ENCODE assay signal across 17 cellular contexts in genomic region chr9:75461188-75461587, GRCh38.
DNase-seq lines count a peak whose midpoint lies in the region; ATAC-seq lines count a peak whose summit lies in the region.
"Had no signal": no experiment of that assay in that cellular context is flagged by ENCODE, and none has a peak within 500 bp of the region (broad histone marks: within the 10 kb centered on the region; RNA-seq: fewer than 3 reads in every experiment).

No MANE protein-coding gene starts in this region.

- no peaks in the 10 kb centered on the region for H3K36me3 ChIP-seq in iPS-20b (ENCODE audit: insufficient read depth, low read depth, low read length)
- H3K36me3 ChIP-seq: BLaER1, HAP-1 had no signal

- H3K4me3 ChIP-seq in iPS-20b (ENCODE audit: low read length) (no peak overlapping the region), right cardiac atrium (ENCODE audit: low read length) (no peak overlapping the region)
- H3K4me3 ChIP-seq: BLaER1, HAP-1 had no signal

- H3K9me3 ChIP-seq in iPS-20b (ENCODE audit: insufficient read depth, low read depth, low read length) (no peaks in the 10 kb centered on the region), right cardiac atrium (ENCODE audit: control insufficient read depth, low read length) (no peaks in the 10 kb centered on the region)
- H3K9me3 ChIP-seq: BLaER1, Caco-2, HAP-1 had no signal

- H3K27me3 ChIP-seq in iPS-20b (ENCODE audit: insufficient read depth, low read length) (no peaks in the 10 kb centered on the region), right cardiac atrium (ENCODE audit: control insufficient read depth, insufficient read depth) (no peaks in the 10 kb centered on the region)
- H3K27me3 ChIP-seq: BLaER1 had no signal

- peak; percentile 9 for DNase-seq in NCI-H2029 (lab: John Stamatoyannopoulos, UW)
- no peak for DNase-seq in NCI-H2029 treated with DMSO at 0.1 percent for 48 hours (lab: John Stamatoyannopoulos, UW)
- DNase-seq in NCI-H1105 treated with DMSO at 0.1 percent for 48 hours (lab: John Stamatoyannopoulos, UW), result peak; percentile 75
- DNase-seq in right cardiac atrium, result no peak
- no peak for DNase-seq in NCI-H2171 treated with DMSO at 0.1 percent for 48 hours (lab: John Stamatoyannopoulos, UW)
- no peak for DNase-seq in DMS79 (lab: John Stamatoyannopoulos, UW)
- DNase-seq: 8988T; AML-193; Caco-2; CD8-positive, alpha-beta memory T cell; DMS79 treated with DMSO at 0.1 percent for 48 hours; EL had no signal

- peaks cover 25% of the 10 kb centered on the region; the same call in 1 of the 2 replicates for H3K4me1 ChIP-seq in iPS-20b (ENCODE audit: insufficient read depth, low read length)
- H3K4me1 ChIP-seq in right cardiac atrium (ENCODE audit: control insufficient read depth, insufficient read depth, low read length), result no peaks in the 10 kb centered on the region
- H3K4me1 ChIP-seq: BLaER1, Caco-2, HAP-1 had no signal

- no peak overlapping the region for H3K27ac ChIP-seq in iPS-20b (ENCODE audit: low read length)
- H3K27ac ChIP-seq in right cardiac atrium (ENCODE audit: low read length), result no peak overlapping the region
- H3K27ac ChIP-seq: BLaER1 had no signal

- intact Hi-C loops in right cardiac atrium (cut with DNase I), result no loop called here

- peak overlapping the region; percentile 38; the same call in 1 of the 2 replicates for H3K9ac ChIP-seq in iPS-20b (ENCODE audit: low read depth, low read length)
- H3K9ac ChIP-seq: BLaER1 had no signal

- ATAC-seq in GM18868 (IDR thresholded peaks at IDR 0.05; ENCODE audit: unreplicated experiment) (peak; percentile 63), right cardiac atrium (no peak)
- ATAC-seq: HepG2 had no signal

Comparison
In these comparisons a context has a peak if more than half of its experiments do, and no peak if none do; other contexts are left out.
1. DNase-seq: peak in NCI-H2029 (single experiment) and NCI-H1105 treated with DMSO at 0.1 percent for 48 hours (single experiment); none in NCI-H2029 treated with DMSO at 0.1 percent for 48 hours (single experiment), right cardiac atrium (0 of 3), NCI-H2171 treated with DMSO at 0.1 percent for 48 hours (single experiment) and DMS79 (single experiment).